Comparison of ENCODE assay signal across 9 cellular contexts in the genomic region with DNA sequence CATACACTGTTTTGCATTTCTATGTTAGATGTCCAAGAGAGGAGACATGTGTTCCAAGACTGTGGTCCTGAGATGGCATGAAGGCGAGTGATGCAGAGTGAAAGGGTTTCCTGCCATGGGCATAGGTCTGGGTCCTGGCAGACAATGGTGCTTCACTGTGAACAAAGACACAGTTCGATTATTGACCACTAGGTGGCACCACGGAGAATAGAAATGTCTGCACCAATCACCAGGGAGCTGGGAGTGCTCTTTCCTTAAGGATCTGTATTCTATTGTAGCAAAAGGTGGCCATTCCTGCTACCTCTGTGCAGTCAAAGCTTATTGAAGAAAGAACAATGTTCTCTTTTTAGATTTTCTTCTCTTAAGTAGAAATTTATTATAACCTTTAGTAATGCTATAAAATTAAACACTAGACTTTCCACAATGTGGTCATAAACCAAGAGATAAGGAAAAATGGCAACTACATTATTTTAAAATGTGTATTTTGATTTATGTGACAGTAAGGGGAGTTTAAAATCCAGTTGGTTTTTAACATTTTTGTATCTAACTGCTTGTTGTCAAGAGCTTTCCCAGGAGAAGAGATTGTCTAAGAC.
A peak's percentile ranks its signal among the peaks of the same experiment; 100 is the strongest.
DNase-seq lines count a peak whose midpoint lies in the region; ATAC-seq and TF ChIP-seq lines count a peak whose summit lies in the region.
"Had no signal": no experiment of that assay in that cellular context is flagged by ENCODE, and none has a peak within 500 bp of the region (broad histone marks: within the 10 kb centered on the region; RNA-seq: fewer than 3 reads in every experiment).

No MANE protein-coding gene starts in this region.

- no CpG with 5 or more reads among the region's 3 CpGs for WGBS in iPS DF 6.9 (ENCODE audit: insufficient coverage, insufficient read length)
- WGBS in testis, 2 donors, result 27 to 34% methylated on average over 3 of the region's 3 CpGs

- H3K27ac ChIP-seq in iPS DF 6.9 (ENCODE audit: low read length), result no peak overlapping the region
- no peak overlapping the region for H3K27ac ChIP-seq in testis

- POLR2A ChIA-PET in BJ (lab: Charles Lee), result no interaction called here
- POLR2A ChIA-PET in activated CD4-positive, alpha-beta memory T cell treated with anti-CD3 and anti-CD28 coated beads for 36 hours (lab: Charles Lee), result no interaction called here

- H3K9me3 Mint-ChIP-seq in activated CD4-positive, alpha-beta memory T cell treated with anti-CD3 and anti-CD28 coated beads for 36 hours, result peaks cover 8% of the 10 kb centered on the region

- H3K4me1 ChIP-seq in iPS DF 6.9 (ENCODE audit: control insufficient read depth, insufficient read depth, low read length), result no peaks in the 10 kb centered on the region
- no peaks in the 10 kb centered on the region for H3K4me1 ChIP-seq in testis

- intact Hi-C loops in activated CD4-positive, alpha-beta memory T cell treated with anti-CD3 and anti-CD28 coated beads for 36 hours (cut with micrococcal nuclease), result no loop called here
- intact Hi-C loops in testis (cut with DNase I; ENCODE audit: low total_unique reads), result no loop called here

- no peaks in the 10 kb centered on the region for H3K4me1 Mint-ChIP-seq in activated CD4-positive, alpha-beta memory T cell treated with anti-CD3 and anti-CD28 coated beads for 36 hours (ENCODE audit: low read depth)

- H3K27ac Mint-ChIP-seq in activated CD4-positive, alpha-beta memory T cell treated with anti-CD3 and anti-CD28 coated beads for 36 hours, result no peak overlapping the region

- H3K36me3 Mint-ChIP-seq in activated CD4-positive, alpha-beta memory T cell treated with anti-CD3 and anti-CD28 coated beads for 36 hours, result no peaks in the 10 kb centered on the region

- H3K9me3 ChIP-seq in iPS DF 6.9 (ENCODE audit: control insufficient read depth, insufficient read depth, low read length), result no peaks in the 10 kb centered on the region
- H3K9me3 ChIP-seq in testis, result no peaks in the 10 kb centered on the region

- CTCF ChIA-PET in BJ (lab: Yijun Ruan, JAX), result no interaction called here
- CTCF ChIA-PET in activated CD4-positive, alpha-beta memory T cell treated with anti-CD3 and anti-CD28 coated beads for 36 hours (lab: Charles Lee), result interaction anchor here (0.6 to 1.9 kb wide), 8 partner anchors 9 to 583 kb away, joined by 3 to 5 read pairs (median 3); no protein-coding TSS in a partner anchor

- no peaks in the 10 kb centered on the region for H3K36me3 ChIP-seq in BJ (ENCODE audit: control insufficient read depth, insufficient read depth, low read length)
- no peaks in the 10 kb centered on the region for H3K36me3 ChIP-seq in iPS DF 6.9 (ENCODE audit: control insufficient read depth, insufficient read depth, low read length)
- no peaks in the 10 kb centered on the region for H3K36me3 ChIP-seq in testis (ENCODE audit: low read depth, missing control alignments)

- ATAC-seq in HG03354 (IDR thresholded peaks at IDR 0.05; ENCODE audit: poor library complexity, severe bottlenecking, unreplicated experiment), result no peak
- ATAC-seq: mucosa of descending colon had no signal

- H3K4me3 Mint-ChIP-seq in activated CD4-positive, alpha-beta memory T cell treated with anti-CD3 and anti-CD28 coated beads for 36 hours, result no peak overlapping the region

- DNase-seq in BJ (ENCODE audit: low read depth) (no peak), GM12865 (ENCODE audit: low read depth) (peak; percentile 15), NCI-H1092 (lab: John Stamatoyannopoulos, UW) (peak; percentile 55), iPS DF 6.9 (ENCODE audit: low read depth, low spot score) (peak; percentile 58), testis (peak; percentile 87), T-helper 9 cell (no peak)
- DNase-seq in activated CD4-positive, alpha-beta memory T cell treated with anti-CD3 and anti-CD28 coated beads for 36 hours, result peak; percentile 11

- TF ChIP-seq CTCF in BJ (IDR thresholded peaks at IDR 0.05; ENCODE audit: insufficient read depth, low read depth, low read length), result peak; percentile 29; the same call in 1 of the 2 replicates
- peak; percentile 29 for TF ChIP-seq CTCF in GM12865 (IDR thresholded peaks at IDR 0.05; ENCODE audit: insufficient read depth, low read depth, low read length, missing control alignments)
- TF ChIP-seq CTCF in testis (IDR thresholded peaks at IDR 0.05), result peak; percentile 32 to 78 (median 59)

- H3K4me3 ChIP-seq in BJ (ENCODE audit: low read depth, low read length) (no peak overlapping the region), GM12865 (ENCODE audit: low read depth, low read length) (no peak overlapping the region), iPS DF 6.9 (ENCODE audit: low read length) (no peak overlapping the region), testis (no peak overlapping the region)
- H3K4me3 ChIP-seq: mucosa of descending colon had no signal

- TF ChIP-seq POLR2A in testis (IDR thresholded peaks at IDR 0.05), result no peak

- no peaks in the 10 kb centered on the region for H3K27me3 Mint-ChIP-seq in activated CD4-positive, alpha-beta memory T cell treated with anti-CD3 and anti-CD28 coated beads for 36 hours

- H3K27me3 ChIP-seq in BJ (ENCODE audit: control insufficient read depth, insufficient read depth, low read length) (no peaks in the 10 kb centered on the region), iPS DF 6.9 (ENCODE audit: control insufficient read depth, insufficient read depth, low read length) (no peaks in the 10 kb centered on the region), testis (no peaks in the 10 kb centered on the region)

Comparison
In these comparisons a context has a peak if more than half of its experiments do, and no peak if none do; other contexts are left out.
1. DNase-seq: peak in GM12865 (single experiment), NCI-H1092 (single experiment), activated CD4-positive, alpha-beta memory T cell treated with anti-CD3 and anti-CD28 coated beads for 36 hours (single experiment), iPS DF 6.9 (single experiment) and testis (single experiment); none in BJ (single experiment) and T-helper 9 cell (single experiment).
2. Peak in every context shown above with its lines, with median percentiles within 50 percentile points of each other: CTCF ChIP-seq.